16 cellular contexts compared by ENCODE assay signal in the genomic region with DNA sequence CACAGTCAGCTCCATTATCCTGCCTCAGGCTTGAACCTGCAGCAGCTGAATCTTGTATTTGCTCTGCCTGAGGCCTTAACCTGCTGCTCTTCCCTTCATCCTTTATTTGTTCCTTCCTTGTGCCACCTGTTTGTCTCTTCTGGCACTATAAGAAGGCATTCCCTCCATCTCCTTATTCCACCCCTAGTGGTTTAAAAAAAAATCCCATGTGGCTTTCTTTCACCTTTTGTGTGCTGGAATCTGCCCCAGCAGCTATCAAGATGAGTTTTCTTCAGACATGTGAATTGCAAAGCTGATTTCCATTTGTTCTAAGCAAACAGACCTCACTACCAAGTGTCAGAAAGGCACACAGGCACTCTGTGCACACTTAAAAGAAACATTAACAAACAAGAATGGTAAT.
"Had no signal": no experiment of that assay in that cellular context is flagged by ENCODE, and none has a peak within 500 bp of the region (broad histone marks: within the 10 kb centered on the region; RNA-seq: fewer than 3 reads in every experiment).

No MANE protein-coding gene starts in this region.

- H3K4me1 Mint-ChIP-seq: central memory CD8-positive, alpha-beta T cell; stimulated activated effector memory CD8-positive, alpha-beta T cell treated with anti-CD3 and anti-CD28 coated beads, Interleukin-12 subunit alpha, Interleukin-12 subunit beta, amount 100 ng/mL, for 72 hours had no signal

- H3K4me1 ChIP-seq: tibial artery, uterus had no signal

- H3K9me3 ChIP-seq: ovary, tibial artery, uterus had no signal

- H3K27ac ChIP-seq: brain microvascular endothelial cell, ovary, tibial artery, uterus had no signal

- H3K27me3 Mint-ChIP-seq: activated naive CD8-positive, alpha-beta T cell treated with anti-CD3 and anti-CD28 coated beads, Interleukin-2, amount 10 ng/mL, durations not matched to agents 7 days and 5 days; central memory CD8-positive, alpha-beta T cell; T-helper 17 cell had no signal

- DNase-seq: activated CD4-positive, alpha-beta T cell treated with anti-CD3 and anti-CD28 coated beads for 48 hours; activated naive CD4-positive, alpha-beta T cell; activated naive CD8-positive, alpha-beta T cell treated with anti-CD3 and anti-CD28 coated beads, Interleukin-2, amount 10 ng/mL, durations not matched to agents 7 days and 5 days; anterior cingulate cortex; brain microvascular endothelial cell; cortex of kidney; effector CD4-positive, alpha-beta T cell; hippocampal formation; ovary; stimulated activated CD4-positive, alpha-beta T cell treated with anti-CD3 and anti-CD28 coated beads, Interleukin-12 subunit alpha, Interleukin-12 subunit beta, amount 100 ng/mL, for 4 hours; stimulated activated CD4-positive, alpha-beta T cell treated with anti-CD3 and anti-CD28 coated beads, Interleukin-2, amount 100 ng/mL, for 24 hours; T-helper 17 cell; tibial artery; uterus had no signal

- H3K36me3 ChIP-seq: brain microvascular endothelial cell, ovary, tibial artery, uterus had no signal

- H3K27ac Mint-ChIP-seq: activated naive CD8-positive, alpha-beta T cell treated with anti-CD3 and anti-CD28 coated beads, Interleukin-2, amount 10 ng/mL, durations not matched to agents 7 days and 5 days; stimulated activated effector memory CD8-positive, alpha-beta T cell treated with anti-CD3 and anti-CD28 coated beads, Interleukin-12 subunit alpha, Interleukin-12 subunit beta, amount 100 ng/mL, for 72 hours; T-helper 17 cell had no signal

- H3K9me3 Mint-ChIP-seq: activated naive CD8-positive, alpha-beta T cell treated with anti-CD3 and anti-CD28 coated beads, Interleukin-2, amount 10 ng/mL, durations not matched to agents 7 days and 5 days had no signal

- H3K36me3 Mint-ChIP-seq: stimulated activated effector memory CD8-positive, alpha-beta T cell treated with anti-CD3 and anti-CD28 coated beads, Interleukin-12 subunit alpha, Interleukin-12 subunit beta, amount 100 ng/mL, for 72 hours had no signal

- H3K4me3 ChIP-seq: ovary, tibial artery, uterus had no signal

- H3K4me3 Mint-ChIP-seq: activated naive CD8-positive, alpha-beta T cell treated with anti-CD3 and anti-CD28 coated beads, Interleukin-2, amount 10 ng/mL, durations not matched to agents 7 days and 5 days; central memory CD8-positive, alpha-beta T cell; stimulated activated effector memory CD8-positive, alpha-beta T cell treated with anti-CD3 and anti-CD28 coated beads, Interleukin-12 subunit alpha, Interleukin-12 subunit beta, amount 100 ng/mL, for 72 hours; T-helper 17 cell had no signal
